In genomic region chr1:227869851-227870305, GRCh38 we compare ENCODE assay signal across 15 cellular contexts. TPM values are rescaled to one million over a fixed set of nuclear protein-coding genes. Genes with fewer than 3 reads are reported as not detected.
DNase-seq lines count a peak whose midpoint lies in the region; ATAC-seq and TF ChIP-seq lines count a peak whose summit lies in the region.
"Had no signal": no experiment of that assay in that cellular context is flagged by ENCODE, and none has a peak within 500 bp of the region (broad histone marks: within the 10 kb centered on the region; RNA-seq: fewer than 3 reads in every experiment).

No MANE protein-coding gene starts in this region.

- peaks cover 3 to 12% (median 6%) of the 10 kb centered on the region in 3 donors for H3K9me3 Mint-ChIP-seq in T-cell

- POLR2A ChIA-PET in T-cell (lab: Charles Lee), result interaction anchor here in 1 of 2 donors (0.5 kb wide), 1 partner anchor 1130 kb away, joined by 3 read pairs; no protein-coding TSS in a partner anchor

- H3K4me3 ChIP-seq in fibroblast of the aortic adventitia (ENCODE audit: low read depth, low read length), result no peak overlapping the region
- H3K4me3 ChIP-seq: ovary had no signal

- ATAC-seq in T-cell (replicated peaks in 1 of 4) (peak; percentile 71 to 91 (median 82)), HG03520 (IDR thresholded peaks at IDR 0.05; ENCODE audit: unreplicated experiment) (no peak)
- ATAC-seq: Right ventricle myocardium inferior had no signal

- no peaks in the 10 kb centered on the region for H3K27me3 Mint-ChIP-seq in T-cell

- H3K27ac Mint-ChIP-seq in T-cell, result peak overlapping the region; percentile 25 to 91
- H3K27ac Mint-ChIP-seq: dendritic cell treated with granulocyte-macrophage colony-stimulating factor and Interleukin-4, amounts not matched to agents 40 ng/mL and 50 ng/mL, for 4 days had no signal

- peaks cover 4% of the 10 kb centered on the region for H3K36me3 Mint-ChIP-seq in T-cell

- DNase-seq in AG20443 (ENCODE audit: low spot score) (peak; percentile 52), GM04503 (ENCODE audit: low read depth) (peak; percentile 24), T-cell (peak in 4 of 34 experiments; percentile 26 to 48 (median 32)), fibroblast of the aortic adventitia (ENCODE audit: low read depth) (peak; percentile 7), kidney tubule cell (ENCODE audit: low spot score) (no peak), NOMO-1 treated with DMSO at 0.1 percent for 48 hours (lab: John Stamatoyannopoulos, UW; ENCODE audit: unreplicated experiment) (no peak), NCI-H1092 treated with DMSO at 0.1 percent for 48 hours (lab: John Stamatoyannopoulos, UW) (no peak)
- DNase-seq: Caco-2, NCI-H2171 treated with DMSO at 0.1 percent for 48 hours, WERI-Rb-1 had no signal

- H3K4me3 Mint-ChIP-seq in T-cell, result peak overlapping the region; percentile 50 to 71 (median 61)
- H3K4me3 Mint-ChIP-seq: dendritic cell treated with granulocyte-macrophage colony-stimulating factor and Interleukin-4, amounts not matched to agents 40 ng/mL and 50 ng/mL, for 4 days had no signal

- H3K4me1 Mint-ChIP-seq in T-cell, result peaks cover 36 to 50% (median 45%) of the 10 kb centered on the region in 3 donors

- no peak for TF ChIP-seq CTCF in fibroblast of the aortic adventitia (IDR thresholded peaks at IDR 0.05; ENCODE audit: insufficient read depth, low read length)

- CTCF ChIA-PET in T-cell (lab: Charles Lee), result interaction anchor here in 1 of 2 donors (0.6 kb wide), 1 partner anchor 17 kb away, joined by 3 read pairs; no protein-coding TSS in a partner anchor

RNA-seq across cellular contexts. Expression of gene PRSS38, which starts 54.4 kb away (rescaled TPM):
- total RNA-seq in T-cell (not detected), fibroblast of the aortic adventitia (ENCODE audit: low replicate concordance) (not detected in 2 replicates)
- total RNA-seq: Caco-2, lower leg skin, ovary, Right ventricle myocardium inferior had no signal

Comparison
In these comparisons a context has a peak if more than half of its experiments do, and no peak if none do; other contexts are left out.
1. DNase-seq: peak in AG20443 (single experiment), GM04503 (single experiment) and fibroblast of the aortic adventitia (single experiment); none in kidney tubule cell (single experiment), NOMO-1 treated with DMSO at 0.1 percent for 48 hours (single experiment) and NCI-H1092 treated with DMSO at 0.1 percent for 48 hours (single experiment).